ENCODE assay signal across 26 cellular contexts in the genomic region with DNA sequence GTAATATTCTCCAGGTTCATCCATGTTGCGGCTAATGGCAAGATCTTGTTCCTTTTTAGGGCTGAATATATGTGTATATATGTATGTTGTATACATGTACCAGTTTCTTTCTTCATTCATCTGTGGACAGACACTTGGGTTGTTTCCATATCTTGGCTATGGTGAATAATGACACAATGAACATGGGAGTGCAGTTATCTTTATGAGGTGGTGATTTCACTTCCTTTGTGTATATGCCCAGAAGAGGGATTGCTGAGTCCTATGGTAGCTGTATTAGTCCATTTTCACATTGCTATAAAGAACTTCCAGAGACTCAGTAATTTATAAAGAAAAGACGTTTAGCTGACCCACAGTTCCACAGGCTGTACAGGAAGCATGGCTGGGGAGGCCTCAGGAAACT. TPM values are rescaled to one million over a fixed set of nuclear protein-coding genes. Genes with fewer than 3 reads are reported as not detected.
"Had no signal": no experiment of that assay in that cellular context is flagged by ENCODE, and none has a peak within 500 bp of the region (broad histone marks: within the 10 kb centered on the region; RNA-seq: fewer than 3 reads in every experiment).

No MANE protein-coding gene starts in this region.

- H3K27me3 ChIP-seq: adrenal gland, brain microvascular endothelial cell, right lobe of liver, stomach, thyroid gland, upper lobe of right lung had no signal

- ATAC-seq: activated CD4-positive, CD25-positive, alpha-beta regulatory T cell treated with anti-CD3 and anti-CD28 coated beads, Interleukin-2, amount 50 U/mL, for 24 hours; natural killer cell treated with Interleukin-12 subunit alpha and Interleukin-12 subunit beta and Interleukin-15 and Interleukin-18, amount 100 ng/mL, for 72 hours; right lobe of liver; stimulated activated naive B cell treated with anti-CD40 and anti-IgM and Interleukin-4, amounts not matched to agents 10 μg/mL and 1 μg/mL and 100 μg/mL, for 72 hours; upper lobe of right lung had no signal

- H3K27ac ChIP-seq: adrenal gland, brain microvascular endothelial cell, epithelial cell of prostate, right lobe of liver, skin epidermis, stomach, thyroid gland, upper lobe of right lung, WERI-Rb-1 had no signal

- H3K9me3 ChIP-seq: adrenal gland, right lobe of liver, stomach, thyroid gland, upper lobe of right lung had no signal

- H3K4me3 ChIP-seq: adrenal gland, right lobe of liver, skin epidermis, stomach, thyroid gland, upper lobe of right lung had no signal

- DNase-seq: activated CD4-positive, alpha-beta T cell treated with anti-CD3 and anti-CD28 coated beads for 48 hours; activated CD4-positive, alpha-beta T cell treated with anti-CD3 and anti-CD28 coated beads, Interleukin-2, amount 50 U/mL, for 48 hours; activated CD8-positive, alpha-beta memory T cell treated with anti-CD3 and anti-CD28 coated beads for 24 hours; activated effector memory CD4-positive, alpha-beta T cell treated with anti-CD3 and anti-CD28 coated beads, Interleukin-2, amount 50 U/mL, for 16 hours; activated naive CD4-positive, alpha-beta T cell treated with anti-CD3 and anti-CD28 coated beads for 36 hours; activated naive CD8-positive, alpha-beta T cell treated with anti-CD3 and anti-CD28 coated beads for 36 hours; adrenal gland; brain microvascular endothelial cell; central memory CD4-positive, alpha-beta T cell; dermis blood vessel endothelial cell; effector CD4-positive, alpha-beta T cell; hippocampal formation; right lobe of liver; stimulated activated CD4-positive, alpha-beta T cell treated with anti-CD3 and anti-CD28 coated beads, Interleukin-2, amount 100 ng/mL, for 24 hours; stimulated activated naive B cell treated with anti-CD40 and anti-IgM and Interleukin-4, amounts not matched to agents 10 μg/mL and 1 μg/mL and 100 μg/mL, for 72 hours; stomach; T-helper 9 cell; thyroid gland; WERI-Rb-1 had no signal

- H3K4me1 ChIP-seq: right lobe of liver had no signal

- H3K36me3 ChIP-seq: adrenal gland, brain microvascular endothelial cell, right lobe of liver, stomach, thyroid gland, upper lobe of right lung, WERI-Rb-1 had no signal

RNA-seq across cellular contexts. Expression of a gene that starts 17.5 kb away (rescaled TPM):
- total RNA-seq: activated naive CD4-positive, alpha-beta T cell treated with anti-CD3 and anti-CD28 coated beads for 36 hours; activated naive CD8-positive, alpha-beta T cell treated with anti-CD3 and anti-CD28 coated beads for 36 hours; astrocyte; mononuclear cell; natural killer cell treated with Interleukin-12 subunit alpha and Interleukin-12 subunit beta and Interleukin-15 and Interleukin-18, amount 100 ng/mL, for 72 hours; thyroid gland had no signal
